ENCODE assay signal across 8 cellular contexts in the genomic region with DNA sequence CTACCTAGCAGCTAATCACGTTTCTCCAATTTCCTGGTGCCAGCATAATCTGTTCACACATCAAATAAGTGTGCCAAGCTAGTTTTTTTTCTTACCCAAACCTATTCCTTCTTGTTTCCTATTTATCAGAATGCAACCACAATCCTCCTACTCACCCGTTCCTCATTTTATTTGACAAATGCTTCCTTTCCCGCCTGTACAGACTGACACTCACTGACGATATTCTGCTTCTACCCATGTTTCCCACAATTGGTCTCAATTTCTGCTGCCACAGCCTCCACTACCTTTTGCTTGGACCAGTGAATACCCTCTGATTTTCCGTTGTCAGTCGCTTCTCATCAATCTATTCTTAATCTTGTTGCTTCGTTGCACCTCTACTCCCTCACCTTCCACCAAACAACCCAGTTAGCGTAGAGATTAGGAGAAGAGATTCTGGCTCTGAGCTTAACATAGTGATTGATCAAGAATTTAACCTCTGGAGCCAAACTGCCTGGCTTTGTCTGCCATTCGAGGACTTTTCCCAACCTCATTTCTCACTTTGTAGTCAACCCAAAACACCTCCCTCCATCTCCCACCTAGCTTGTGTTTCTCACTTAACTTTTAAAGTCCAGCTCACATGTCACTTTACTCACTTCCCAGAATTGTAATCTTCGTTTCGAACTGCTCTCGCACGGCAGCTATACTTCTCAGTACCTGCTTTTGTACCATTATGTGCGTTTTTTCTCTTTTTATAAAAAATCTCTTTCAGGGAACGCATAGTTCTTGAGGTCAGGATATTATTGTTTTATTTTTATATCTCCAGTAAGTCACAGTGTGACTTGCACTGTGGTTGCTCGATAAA.
A peak's percentile ranks its signal among the peaks of the same experiment; 100 is the strongest.
DNase-seq lines count a peak whose midpoint lies in the region; ATAC-seq and TF ChIP-seq lines count a peak whose summit lies in the region.

No MANE protein-coding gene starts in this region.

- peak; percentile 37 for ATAC-seq in GM21515 (IDR thresholded peaks at IDR 0.05; ENCODE audit: unreplicated experiment)

- no peaks in the 10 kb centered on the region for H3K27me3 ChIP-seq in HL-60 (ENCODE audit: insufficient read depth, poor library complexity, severe bottlenecking)

- peak overlapping the region; percentile 84 for H3K4me3 ChIP-seq in HL-60 (replicated peaks; ENCODE audit: insufficient read depth, low read length)

- TF ChIP-seq CTCF in HL-60 (IDR thresholded peaks at IDR 0.05; ENCODE audit: insufficient read depth, low read length), result no peak
- TF ChIP-seq CTCF in VCaP (conservative IDR thresholded peaks at IDR 0.05), result no peak

- DNase-seq in NCI-H2171 treated with DMSO at 0.1 percent for 48 hours (lab: John Stamatoyannopoulos, UW), result peak; percentile 43
- no peak for DNase-seq in NCI-H2171 (lab: John Stamatoyannopoulos, UW)
- peak in 1 of 2 experiments; percentile 45 for DNase-seq in HL-60 (ENCODE audit: low read depth in 1 of 2, low spot score in 1 of 2)
- peak; percentile 2 for DNase-seq in foreskin melanocyte
- peak; percentile 10 for DNase-seq in retina
- DNase-seq in activated effector memory CD4-positive, alpha-beta T cell treated with anti-CD3 and anti-CD28 coated beads, Interleukin-2, amount 50 U/mL, for 16 hours, result no peak

- H3K27ac ChIP-seq in HL-60 (replicated peaks) (peak overlapping the region; percentile 38), VCaP (peak overlapping the region; percentile 75; the same call in 1 of the 2 replicates)

Comparison
In these comparisons a context has a peak if more than half of its experiments do, and no peak if none do; other contexts are left out.
1. DNase-seq: peak in NCI-H2171 treated with DMSO at 0.1 percent for 48 hours (single experiment), foreskin melanocyte (single experiment) and retina (single experiment); none in NCI-H2171 (single experiment) and activated effector memory CD4-positive, alpha-beta T cell treated with anti-CD3 and anti-CD28 coated beads, Interleukin-2, amount 50 U/mL, for 16 hours (single experiment).